1 cellular context compared by ENCODE assay signal in genomic region chr1:44819594-44820327, GRCh38.
A peak's percentile ranks its signal among the peaks of the same experiment; 100 is the strongest.
TF ChIP-seq lines count a peak whose summit lies in the region.

No MANE protein-coding gene starts in this region.

TF ChIP-seq in GM12878, 131 proteins besides CTCF, POLR2A, EP300 and RAD21 (continued from another document and continues in another):
- no peak for TF ChIP-seq HSF1 (IDR thresholded peaks at IDR 0.05; ENCODE audit: low read depth, low read length)
- TF ChIP-seq SUZ12 (IDR thresholded peaks at IDR 0.05; ENCODE audit: unreplicated experiment): no peak
- TF ChIP-seq TCF12 (IDR thresholded peaks at IDR 0.05; ENCODE audit: low read depth, low read length): peak; percentile 68
- peak; percentile 99 for TF ChIP-seq POLR2AphosphoS2 (IDR thresholded peaks at IDR 0.05; ENCODE audit: low read depth, low read length)
- TF ChIP-seq ZSCAN29 (IDR thresholded peaks at IDR 0.05): peak; percentile 84
- TF ChIP-seq STAT1 (conservative IDR thresholded peaks at IDR 0.05): peak; percentile 61; the same call in 1 of the 2 replicates
- TF ChIP-seq JUND (IDR thresholded peaks at IDR 0.05; ENCODE audit: low read depth, low read length): no peak
- TF ChIP-seq BRCA1 (IDR thresholded peaks at IDR 0.05; ENCODE audit: low read depth, low read length): no peak
- no peak for TF ChIP-seq MXI1 (IDR thresholded peaks at IDR 0.05; ENCODE audit: low read depth, low read length)
- TF ChIP-seq ZNF24 (IDR thresholded peaks at IDR 0.05): peak; percentile 78; the same call in 1 of the 2 replicates
- peak; percentile 90 for TF ChIP-seq KLF5 (IDR thresholded peaks at IDR 0.05; ENCODE audit: partially characterized antibody)
- TF ChIP-seq PBX3 (IDR thresholded peaks at IDR 0.05; ENCODE audit: insufficient replicate concordance, low read depth, low read length): peak; percentile 43
- TF ChIP-seq USF1 (IDR thresholded peaks at IDR 0.05; ENCODE audit: borderline replicate concordance, extremely low read length, insufficient read depth, low read depth, low read length): no peak
- TF ChIP-seq IKZF1 (conservative IDR thresholded peaks at IDR 0.05): peak; percentile 79
- TF ChIP-seq YBX1 (IDR thresholded peaks at IDR 0.05): no peak
- TF ChIP-seq HDAC6 (IDR thresholded peaks at IDR 0.05; ENCODE audit: unreplicated experiment): peak; percentile 92
- peak; percentile 46; the same call in 1 of the 2 replicates for TF ChIP-seq GATAD2B (conservative IDR thresholded peaks at IDR 0.05; ENCODE audit: low read depth)
- TF ChIP-seq ZBTB40 (IDR thresholded peaks at IDR 0.05; ENCODE audit: borderline replicate concordance): no peak; the same call in 1 of the 2 replicates
- peak; percentile 56; the same call in 1 of the 2 replicates for TF ChIP-seq ZBTB11 (CRISPR knock-in tag; IDR thresholded peaks at IDR 0.05)
- TF ChIP-seq STAT3 (IDR thresholded peaks at IDR 0.05; ENCODE audit: low read depth, low read length): peak; percentile 85; the same call in 1 of the 2 replicates
- TF ChIP-seq NR2C1 (IDR thresholded peaks at IDR 0.05): peak; percentile 30
- TF ChIP-seq SMARCA5 (IDR thresholded peaks at IDR 0.05): peak; percentile 37; the same call in 1 of the 2 replicates
- no peak for TF ChIP-seq MYC (IDR thresholded peaks at IDR 0.05; ENCODE audit: insufficient read depth, insufficient read length, insufficient replicate concordance, low read length, severe bottlenecking)
- TF ChIP-seq LARP7 (IDR thresholded peaks at IDR 0.05): no peak
- no peak for TF ChIP-seq EZH2 (IDR thresholded peaks at IDR 0.05; ENCODE audit: borderline replicate concordance, control insufficient read depth, low read depth, low read length)
- TF ChIP-seq BCLAF1 (IDR thresholded peaks at IDR 0.05): peak; percentile 76
- TF ChIP-seq E4F1 (IDR thresholded peaks at IDR 0.05; ENCODE audit: borderline replicate concordance, partially characterized antibody): no peak
- no peak for TF ChIP-seq ATF3 (IDR thresholded peaks at IDR 0.05; ENCODE audit: borderline replicate concordance, extremely low read depth, low read depth, low read length)
- TF ChIP-seq RCOR1 (conservative IDR thresholded peaks at IDR 0.05; ENCODE audit: low read depth, low read length): no peak
- TF ChIP-seq ZBED1 (IDR thresholded peaks at IDR 0.05; ENCODE audit: borderline replicate concordance): peak; percentile 100
- TF ChIP-seq ZZZ3 (IDR thresholded peaks at IDR 0.05; ENCODE audit: control insufficient read depth, insufficient read length, low read depth): no peak
- no peak; the same call in 1 of the 2 replicates for TF ChIP-seq KAT2A (conservative IDR thresholded peaks at IDR 0.05; ENCODE audit: control insufficient read depth, low read depth, low read length)
- peak; percentile 93 for TF ChIP-seq CBX5 (IDR thresholded peaks at IDR 0.05; ENCODE audit: low read depth)
- no peak for TF ChIP-seq RELA (IDR thresholded peaks at IDR 0.05; ENCODE audit: borderline replicate concordance, partially characterized antibody)
- peak in 1 of 2 experiments; percentile 47; a peak in 2 of 4 replicates for TF ChIP-seq BHLHE40 (IDR thresholded peaks at IDR 0.05; ENCODE audit: borderline replicate concordance in 1 of 2, low read depth in 2 of 2, low read length in 1 of 2)
- TF ChIP-seq KDM1A (IDR thresholded peaks at IDR 0.05; ENCODE audit: borderline replicate concordance): no peak
- peak; percentile 92 for TF ChIP-seq PRDM15 (CRISPR knock-in tag; IDR thresholded peaks at IDR 0.05)
- peak; percentile 51; the same call in 1 of the 2 replicates for TF ChIP-seq CHD2 (IDR thresholded peaks at IDR 0.05; ENCODE audit: borderline replicate concordance, low read depth, low read length)
- TF ChIP-seq EGR1 (IDR thresholded peaks at IDR 0.05; ENCODE audit: borderline replicate concordance in 1 of 2, low read depth in 2 of 2, low read length in 2 of 2): peak; percentile 48 to 62
